Comparison of ENCODE assay signal across 14 cellular contexts in the genomic region with DNA sequence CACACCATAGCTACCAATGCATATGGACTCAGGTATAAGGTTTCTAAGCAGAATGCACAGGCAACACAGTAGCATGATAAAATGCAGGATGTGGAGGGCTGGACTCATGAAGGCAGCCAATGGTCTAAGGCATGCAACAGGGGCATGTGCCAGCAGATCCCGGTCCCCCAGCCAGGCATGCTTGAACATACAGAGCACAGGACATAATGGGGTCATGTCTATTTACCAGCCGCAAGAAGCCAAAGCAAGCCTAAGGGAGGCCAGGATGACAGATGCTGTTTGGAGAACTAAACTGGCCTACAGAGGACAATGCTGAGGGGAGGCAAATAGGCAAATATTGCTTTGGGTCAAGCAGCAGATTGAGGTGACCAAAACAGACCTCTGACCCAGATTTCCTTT.
DNase-seq lines count a peak whose midpoint lies in the region; ATAC-seq and TF ChIP-seq lines count a peak whose summit lies in the region.
"Had no signal": no experiment of that assay in that cellular context is flagged by ENCODE, and none has a peak within 500 bp of the region (broad histone marks: within the 10 kb centered on the region; RNA-seq: fewer than 3 reads in every experiment).

No MANE protein-coding gene starts in this region.

- 17 to 50% methylated on average over 2 of the region's 2 CpGs for WGBS in body of pancreas, 2 donors
- 38 to 50% methylated on average over 1 of the region's 2 CpGs for WGBS in gastroesophageal sphincter (ENCODE audit: low coverage in 1 of 2), 2 donors
- 70 to 100% methylated on average over 1 to 2 of the region's 2 CpGs for WGBS in transverse colon (ENCODE audit: low coverage in 1 of 2), 2 donors
- WGBS in tibial nerve, 2 donors, result 38% methylated on average over 2 of the region's 2 CpGs

- in situ Hi-C loops in transverse colon (cut with MboI; ENCODE audit: low pct_ligation_motif_present in 1 of 4, low pct_unique_long_range_greater_than_20kb in 1 of 4, low sequenced_read_pairs in 3 of 4), result loop anchor here in 1 of 4 donors (25.0 kb wide), 1 partner anchor 714 kb away; no protein-coding TSS in a partner anchor

- H3K9me3 ChIP-seq in body of pancreas (no peaks in the 10 kb centered on the region), gastroesophageal sphincter (no peaks in the 10 kb centered on the region), lower lobe of right lung (no peaks in the 10 kb centered on the region), transverse colon (no peaks in the 10 kb centered on the region), tibial nerve (no peaks in the 10 kb centered on the region)

- TF ChIP-seq POLR2A in body of pancreas (IDR thresholded peaks at IDR 0.05) (no peak), gastroesophageal sphincter (IDR thresholded peaks at IDR 0.05) (no peak), transverse colon (IDR thresholded peaks at IDR 0.05) (no peak), tibial nerve (IDR thresholded peaks at IDR 0.05) (no peak)

- H3K27ac ChIP-seq in body of pancreas, result peak overlapping the region in 3 of 4 donors; percentile 38 to 69 (median 56)
- H3K27ac ChIP-seq in gastroesophageal sphincter, result peak overlapping the region; percentile 40 to 77 (median 72)
- H3K27ac ChIP-seq in lower lobe of right lung, result peak overlapping the region; percentile 66
- H3K27ac ChIP-seq in transverse colon, result peak overlapping the region; percentile 18 to 59 (median 47)
- peak overlapping the region in 2 of 4 donors; percentile 51 to 65 for H3K27ac ChIP-seq in tibial nerve

- H3K4me3 ChIP-seq in body of pancreas (no peak overlapping the region), gastroesophageal sphincter (no peak overlapping the region), lower lobe of right lung (no peak overlapping the region), transverse colon (no peak overlapping the region), tibial nerve (no peak overlapping the region)

- DNase-seq in body of pancreas (peak in 3 of 4 donors; percentile 38 to 53 (median 40)), lower lobe of right lung (no peak), transverse colon (no peak), tibial nerve (ENCODE audit: low spot score in 2 of 2) (no peak), posterior vena cava (ENCODE audit: low spot score) (no peak)
- DNase-seq: activated CD8-positive, alpha-beta memory T cell treated with anti-CD3 and anti-CD28 coated beads for 24 hours; NCI-H1436 treated with DMSO at 0.1 percent for 48 hours; NK-92 treated with Interleukin-12 subunit alpha and Interleukin-12 subunit beta, amount 100 ng/mL, for 24 hours; stimulated activated naive CD8-positive, alpha-beta T cell treated with anti-CD3 and anti-CD28 coated beads, Interleukin-15, Interleukin-2, amounts not matched to agents 100 U/mL and 50 U/mL, for 24 hours; T-helper 17 cell had no signal

- ATAC-seq in body of pancreas (peak; percentile 47), gastroesophageal sphincter (peak; percentile 23), lower lobe of right lung (peak; percentile 25 to 38), HG03432 (IDR thresholded peaks at IDR 0.05; ENCODE audit: unreplicated experiment) (no peak), GM21423 (IDR thresholded peaks at IDR 0.05; ENCODE audit: unreplicated experiment) (no peak)
- ATAC-seq: activated T-helper 17 cell treated with anti-CD3 and anti-CD28 coated beads, Interleukin-2, amount 50 U/mL, for 72 hours; stimulated activated naive CD8-positive, alpha-beta T cell treated with anti-CD3 and anti-CD28 coated beads, Interleukin-15, Interleukin-2, amounts not matched to agents 100 U/mL and 50 U/mL, for 24 hours; T-helper 17 cell had no signal

- peaks cover 37% of the 10 kb centered on the region for H3K4me1 ChIP-seq in body of pancreas
- peaks cover 24 to 91% (median 24%) of the 10 kb centered on the region in 3 donors for H3K4me1 ChIP-seq in gastroesophageal sphincter
- H3K4me1 ChIP-seq in lower lobe of right lung, result peaks cover 19% of the 10 kb centered on the region
- peaks cover 0 to 9% (median 7%) of the 10 kb centered on the region in 4 donors for H3K4me1 ChIP-seq in transverse colon
- H3K4me1 ChIP-seq in tibial nerve, result peaks cover 0 to 70% (median 15%) of the 10 kb centered on the region in 4 donors

- H3K27me3 ChIP-seq in body of pancreas, result no peaks in the 10 kb centered on the region
- no peaks in the 10 kb centered on the region for H3K27me3 ChIP-seq in gastroesophageal sphincter
- H3K27me3 ChIP-seq in lower lobe of right lung (ENCODE audit: low read depth), result no peaks in the 10 kb centered on the region
- H3K27me3 ChIP-seq in transverse colon, result no peaks in the 10 kb centered on the region
- H3K27me3 ChIP-seq in tibial nerve, result no peaks in the 10 kb centered on the region

- intact Hi-C loops in body of pancreas (cut with DNase I), result no loop called here
- intact Hi-C loops in lower lobe of right lung (cut with DNase I), result no loop called here
- intact Hi-C loops in transverse colon (cut with DNase I; ENCODE audit: low total_unique reads), result no loop called here
- intact Hi-C loops in posterior vena cava (cut with DNase I), result loop anchor here in 1 of 2 donors (5.0 kb wide), 1 partner anchor 376 kb away; no protein-coding TSS in a partner anchor

- no peak for TF ChIP-seq CTCF in body of pancreas (IDR thresholded peaks at IDR 0.05)
- no peak for TF ChIP-seq CTCF in gastroesophageal sphincter (IDR thresholded peaks at IDR 0.05)
- no peak for TF ChIP-seq CTCF in lower lobe of right lung (IDR thresholded peaks at IDR 0.05)
- no peak for TF ChIP-seq CTCF in transverse colon (IDR thresholded peaks at IDR 0.05)
- no peak for TF ChIP-seq CTCF in tibial nerve (IDR thresholded peaks at IDR 0.05)

- no peak for TF ChIP-seq EP300 in gastroesophageal sphincter (IDR thresholded peaks at IDR 0.05)
- no peak for TF ChIP-seq EP300 in transverse colon (IDR thresholded peaks at IDR 0.05; ENCODE audit: low read depth)
- TF ChIP-seq EP300 in tibial nerve (IDR thresholded peaks at IDR 0.05), result no peak

- H3K36me3 ChIP-seq in body of pancreas (replicated peaks in 1 of 2; ENCODE audit: insufficient read depth in 1 of 2, low read depth in 2 of 2) (no peaks in the 10 kb centered on the region), gastroesophageal sphincter (peaks cover 10 to 100% of the 10 kb centered on the region in 2 donors), lower lobe of right lung (peaks cover 21% of the 10 kb centered on the region), transverse colon (peaks cover 0 to 5% (median 0%) of the 10 kb centered on the region in 4 donors), tibial nerve (peaks cover 0 to 72% (median 0%) of the 10 kb centered on the region in 3 donors)

Comparison
In these comparisons a context has a peak if more than half of its experiments do, and no peak if none do; other contexts are left out.
1. ATAC-seq: peak in body of pancreas (single experiment), gastroesophageal sphincter (single experiment) and lower lobe of right lung (2 of 2); none in HG03432 (single experiment) and GM21423 (single experiment).
2. DNase-seq: peak in body of pancreas (3 of 4); none in lower lobe of right lung (single experiment), transverse colon (single experiment), tibial nerve (0 of 2) and posterior vena cava (single experiment).